17 cellular contexts compared by ENCODE assay signal in the genomic region with DNA sequence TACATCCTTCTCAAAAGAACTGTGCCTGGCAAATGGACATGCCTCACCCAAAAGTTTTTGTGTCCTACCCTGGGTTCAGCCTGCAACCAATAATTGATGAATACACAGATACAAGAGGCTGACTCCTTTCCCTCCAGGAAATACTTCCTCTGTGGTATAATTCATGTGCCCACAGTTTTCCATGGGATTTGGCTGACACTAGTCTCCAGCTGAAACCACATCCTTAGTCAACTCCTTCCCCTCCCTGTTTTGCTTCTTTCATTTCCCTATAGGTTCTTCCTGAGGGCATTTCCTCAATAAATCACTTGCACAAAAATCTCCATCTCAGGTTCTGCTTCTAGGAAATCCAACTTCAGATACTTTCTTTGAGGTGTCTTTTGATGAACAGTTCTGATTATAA.
DNase-seq lines count a peak whose midpoint lies in the region; ATAC-seq and TF ChIP-seq lines count a peak whose summit lies in the region.
"Had no signal": no experiment of that assay in that cellular context is flagged by ENCODE, and none has a peak within 500 bp of the region (broad histone marks: within the 10 kb centered on the region; RNA-seq: fewer than 3 reads in every experiment).

No MANE protein-coding gene starts in this region.

- H3K36me3 ChIP-seq in RWPE2 (ENCODE audit: low read depth) = no peaks in the 10 kb centered on the region
- H3K36me3 ChIP-seq: BLaER1 treated with 17β-estradiol and CSF1 and Interleukin-3, amounts not matched to agents 10 nM and 100 nM; Peyer's patch had no signal

- H3K4me1 ChIP-seq in RWPE2 (ENCODE audit: insufficient read depth, poor library complexity, severe bottlenecking) = no peaks in the 10 kb centered on the region
- H3K4me1 ChIP-seq: Peyer's patch had no signal

- peak; percentile 18 for DNase-seq in LoVo (ENCODE audit: low spot score)
- no peak for DNase-seq in RWPE2 (ENCODE audit: low spot score)
- peak; percentile 48 to 73 for DNase-seq in foreskin fibroblast
- DNase-seq in renal cortical epithelial cell (ENCODE audit: low read depth) = peak; percentile 2
- DNase-seq in NAMALWA (ENCODE audit: low spot score) = no peak
- DNase-seq in head of caudate nucleus = no peak
- DNase-seq: DMS153, H7, IMR-90, NCI-H1092, NCI-H446, NCI-H748 treated with DMSO at 0.1 percent for 48 hours, Peyer's patch, SHP77 had no signal

- no peaks in the 10 kb centered on the region for H3K9me3 ChIP-seq in RWPE2 (ENCODE audit: severe bottlenecking)
- H3K9me3 ChIP-seq: BLaER1 treated with 17β-estradiol and CSF1 and Interleukin-3, amounts not matched to agents 10 nM and 100 nM; Peyer's patch had no signal

- no peaks in the 10 kb centered on the region for H3K27me3 ChIP-seq in RWPE2 (ENCODE audit: insufficient read depth, poor library complexity, severe bottlenecking)
- H3K27me3 ChIP-seq: BLaER1 treated with 17β-estradiol and CSF1 and Interleukin-3, amounts not matched to agents 10 nM and 100 nM; Peyer's patch had no signal

- ATAC-seq in RWPE2 (ENCODE audit: low read depth) (peak; percentile 21; the same call in 1 of the 3 replicates), HG02973 (IDR thresholded peaks at IDR 0.05; ENCODE audit: unreplicated experiment) (no peak)
- ATAC-seq: GM12878 had no signal

- no peak overlapping the region for H3K27ac ChIP-seq in RWPE2 (ENCODE audit: poor library complexity, severe bottlenecking)
- H3K27ac ChIP-seq: BLaER1 treated with 17β-estradiol and CSF1 and Interleukin-3, amounts not matched to agents 10 nM and 100 nM; Peyer's patch had no signal

- intact Hi-C loops in head of caudate nucleus (cut with DNase I) = no loop called here

- H3K4me3 ChIP-seq in RWPE2 (ENCODE audit: severe bottlenecking) (no peak overlapping the region), foreskin fibroblast (ENCODE audit: low read depth in 1 of 2, low read length in 2 of 2) (no peak overlapping the region)
- H3K4me3 ChIP-seq: BLaER1 treated with 17β-estradiol and CSF1 and Interleukin-3, amounts not matched to agents 10 nM and 100 nM; GM12878; Peyer's patch had no signal

- TF ChIP-seq CTCF in RWPE2 (IDR thresholded peaks at IDR 0.05; ENCODE audit: poor library complexity, severe bottlenecking) (no peak), foreskin fibroblast (IDR thresholded peaks at IDR 0.05; ENCODE audit: low read depth, low read length) (no peak)

Comparison
In these comparisons a context has a peak if more than half of its experiments do, and no peak if none do; other contexts are left out.
1. DNase-seq: peak in LoVo (single experiment), foreskin fibroblast (2 of 2) and renal cortical epithelial cell (single experiment); none in RWPE2 (single experiment), NAMALWA (single experiment) and head of caudate nucleus (0 of 42).